In genomic region chr1:173344034-173344743, GRCh38 we compare ENCODE assay signal across 19 cellular contexts.
DNase-seq lines count a peak whose midpoint lies in the region; ATAC-seq, FAIRE-seq and TF ChIP-seq lines count a peak whose summit lies in the region.
"Had no signal": no experiment of that assay in that cellular context is flagged by ENCODE, and none has a peak within 500 bp of the region (broad histone marks: within the 10 kb centered on the region; RNA-seq: fewer than 3 reads in every experiment).

No MANE protein-coding gene starts in this region.

- no peak overlapping the region for H3K9ac ChIP-seq in DND-41 (ENCODE audit: low read depth, low read length)
- no peak overlapping the region for H3K9ac ChIP-seq in liver (ENCODE audit: low read depth in 1 of 2, low read length in 2 of 2)
- H3K9ac ChIP-seq: BLaER1 treated with 17β-estradiol and CSF1 and Interleukin-3, amounts not matched to agents 10 nM and 100 nM had no signal

- H3K4me2 ChIP-seq in DND-41 (ENCODE audit: insufficient read depth, low read length), result no peak overlapping the region
- H3K4me2 ChIP-seq: BLaER1 treated with 17β-estradiol and CSF1 and Interleukin-3, amounts not matched to agents 10 nM and 100 nM; GM23338 had no signal

- peak; percentile 96 for ATAC-seq in DND-41 (ENCODE audit: insufficient read depth, low read depth)
- ATAC-seq in left colon, result peak; percentile 99
- ATAC-seq: GM23338 had no signal

- no peak for TF ChIP-seq CTCF in DND-41 (IDR thresholded peaks at IDR 0.05; ENCODE audit: borderline replicate concordance, extremely low read depth, low read length, poor library complexity, severe bottlenecking)
- TF ChIP-seq CTCF in liver (IDR thresholded peaks at IDR 0.05; ENCODE audit: low read depth, low read length, missing input control), result no peak

- no peaks in the 10 kb centered on the region for H3K79me2 ChIP-seq in DND-41 (ENCODE audit: insufficient read depth, low read length)

- H3K9me3 ChIP-seq in DND-41 (ENCODE audit: insufficient read depth, low read length, severe bottlenecking) (no peaks in the 10 kb centered on the region), liver (ENCODE audit: control insufficient read depth in 4 of 4, low read length in 3 of 4) (no peaks in the 10 kb centered on the region)
- H3K9me3 ChIP-seq: BE2C had no signal

- intact Hi-C loops in left colon (cut with DNase I, micrococcal nuclease), result no loop called here

- H3K27me3 ChIP-seq in DND-41 (ENCODE audit: insufficient read depth, low read length, poor library complexity) (no peaks in the 10 kb centered on the region), liver (ENCODE audit: control insufficient read depth in 4 of 4, insufficient read depth in 4 of 4, low read length in 3 of 4) (no peaks in the 10 kb centered on the region)
- H3K27me3 ChIP-seq: BE2C; BLaER1 treated with 17β-estradiol and CSF1 and Interleukin-3, amounts not matched to agents 10 nM and 100 nM had no signal

- no peak overlapping the region for H3K4me3 ChIP-seq in DND-41 (ENCODE audit: low read depth in 1 of 2, low read length in 2 of 2)
- no peak overlapping the region for H3K4me3 ChIP-seq in liver (ENCODE audit: low read depth in 1 of 3, low read length in 3 of 3)
- H3K4me3 ChIP-seq: BLaER1 treated with 17β-estradiol and CSF1 and Interleukin-3, amounts not matched to agents 10 nM and 100 nM; GM23338 had no signal

- H2AFZ ChIP-seq in DND-41 (ENCODE audit: low read depth, low read length), result no peak overlapping the region
- H2AFZ ChIP-seq: GM23338 had no signal

- no peaks in the 10 kb centered on the region for H4K20me1 ChIP-seq in DND-41 (ENCODE audit: insufficient read depth, low read length)
- H4K20me1 ChIP-seq: BLaER1 treated with 17β-estradiol and CSF1 and Interleukin-3, amounts not matched to agents 10 nM and 100 nM had no signal

- FAIRE-seq in H54 (lab: Jason Lieb, UNC), result no peak
- FAIRE-seq: GM12891, GM18507 had no signal

- WGBS in liver, result 76% methylated on average over 4 of the region's 4 CpGs

- H3K4me1 ChIP-seq in DND-41 (ENCODE audit: insufficient read depth, low read length) (peaks cover 11% of the 10 kb centered on the region), liver (ENCODE audit: control insufficient read depth in 4 of 4, insufficient read depth in 4 of 4, low read length in 3 of 4) (peaks cover 0 to 2% (median 0%) of the 10 kb centered on the region in 4 donors)
- H3K4me1 ChIP-seq: BE2C; BLaER1 treated with 17β-estradiol and CSF1 and Interleukin-3, amounts not matched to agents 10 nM and 100 nM had no signal

- TF ChIP-seq RAD21 in liver (IDR thresholded peaks at IDR 0.05), result no peak

- DNase-seq in DND-41, result peak; percentile 60
- DNase-seq in HuH-7 (ENCODE audit: low spot score), result peak; percentile 4
- no peak for DNase-seq in left colon
- DNase-seq in H54 (ENCODE audit: insufficient read length, low spot score), result no peak
- no peak for DNase-seq in NCI-H2029 (lab: John Stamatoyannopoulos, UW)
- DNase-seq in HUDEP-2 (lab: John Stamatoyannopoulos, UW; ENCODE audit: unreplicated experiment in 76 of 76), result no peak
- DNase-seq in MV-4-11 (lab: John Stamatoyannopoulos, UW), result no peak
- DNase-seq: BE2C; CD4-positive, alpha-beta T cell; CD8-positive, alpha-beta memory T cell; DMS 273 treated with DMSO at 0.1 percent for 48 hours; DMS79; GF-D8; HCEC 1CT had no signal

- H3K27ac ChIP-seq in DND-41 (ENCODE audit: low read length) (peak overlapping the region; percentile 53; the same call in 1 of the 2 replicates), liver (ENCODE audit: low read depth in 1 of 2, low read length in 2 of 2) (no peak overlapping the region)
- H3K27ac ChIP-seq: BLaER1 treated with 17β-estradiol and CSF1 and Interleukin-3, amounts not matched to agents 10 nM and 100 nM had no signal

- H3K36me3 ChIP-seq in DND-41 (ENCODE audit: insufficient read depth, low read length), result no peaks in the 10 kb centered on the region
- H3K36me3 ChIP-seq in liver (ENCODE audit: control insufficient read depth in 4 of 4, insufficient read depth in 3 of 4, low read depth in 1 of 4, low read length in 3 of 4), result no peaks in the 10 kb centered on the region
- H3K36me3 ChIP-seq: BE2C; BLaER1 treated with 17β-estradiol and CSF1 and Interleukin-3, amounts not matched to agents 10 nM and 100 nM had no signal

- TF ChIP-seq POLR2A in H54 (IDR thresholded peaks at IDR 0.05; ENCODE audit: low read depth, low read length), result no peak

TF ChIP-seq in liver, 16 proteins besides CTCF, POLR2A, EP300 and RAD21:
- no peak for TF ChIP-seq SP1 (IDR thresholded peaks at IDR 0.05)
- no peak for TF ChIP-seq HNF4G (IDR thresholded peaks at IDR 0.05)
- TF ChIP-seq EGR1 (IDR thresholded peaks at IDR 0.05; ENCODE audit: low read depth in 2 of 2), result no peak
- TF ChIP-seq NR2F2 (IDR thresholded peaks at IDR 0.05), result no peak
- TF ChIP-seq GABPA (IDR thresholded peaks at IDR 0.05 in 1 of 2, conservative IDR thresholded peaks at IDR 0.05 in 1 of 2), result no peak
- TF ChIP-seq HNF4A (conservative IDR thresholded peaks at IDR 0.05), result peak; percentile 49 to 67
- TF ChIP-seq RXRA (IDR thresholded peaks at IDR 0.05), result no peak
- no peak for TF ChIP-seq ZBTB33 (IDR thresholded peaks at IDR 0.05)

Comparison
In these comparisons a context has a peak if more than half of its experiments do, and no peak if none do; other contexts are left out.
1. DNase-seq: peak in DND-41 (single experiment) and HuH-7 (single experiment); none in left colon (0 of 2), H54 (single experiment), NCI-H2029 (single experiment), HUDEP-2 (0 of 76) and MV-4-11 (single experiment).